ENCODE assay signal across 19 cellular contexts in genomic region chr10:21260060-21260792, GRCh38.
A peak's percentile ranks its signal among the peaks of the same experiment; 100 is the strongest.
DNase-seq lines count a peak whose midpoint lies in the region; ATAC-seq and TF ChIP-seq lines count a peak whose summit lies in the region.
"Had no signal": no experiment of that assay in that cellular context is flagged by ENCODE, and none has a peak within 500 bp of the region (broad histone marks: within the 10 kb centered on the region; RNA-seq: fewer than 3 reads in every experiment).

No MANE protein-coding gene starts in this region.

- no peaks in the 10 kb centered on the region for H3K36me3 ChIP-seq in adipocyte (ENCODE audit: control insufficient read depth, insufficient read depth, low read length, severe bottlenecking)
- no peaks in the 10 kb centered on the region for H3K36me3 ChIP-seq in fibroblast of lung (ENCODE audit: control insufficient read depth, insufficient read depth, low read length)
- no peaks in the 10 kb centered on the region for H3K36me3 ChIP-seq in testis (ENCODE audit: low read depth, missing control alignments)
- H3K36me3 ChIP-seq in sigmoid colon, result no peaks in the 10 kb centered on the region

- WGBS in testis, 2 donors, result 53 to 63% methylated on average over 9 of the region's 9 CpGs
- WGBS in sigmoid colon, 2 donors, result 82 to 91% methylated on average over 9 of the region's 9 CpGs

- no peak for TF ChIP-seq CTCF in fibroblast of lung (conservative IDR thresholded peaks at IDR 0.05 in 1 of 2, IDR thresholded peaks at IDR 0.05 in 1 of 2; ENCODE audit: low read depth in 1 of 2, low read length in 2 of 2)
- no peak for TF ChIP-seq CTCF in testis (IDR thresholded peaks at IDR 0.05)
- TF ChIP-seq CTCF in sigmoid colon (IDR thresholded peaks at IDR 0.05), result no peak

- no peak for DNase-seq in adipocyte (ENCODE audit: low read depth)
- peak in 1 of 2 donors; percentile 28 for DNase-seq in fibroblast of lung (ENCODE audit: low read depth in 2 of 2)
- peak; percentile 21 for DNase-seq in medulla oblongata (ENCODE audit: extremely low spot score)
- DNase-seq in testis, result peak; percentile 44
- DNase-seq in activated naive CD4-positive, alpha-beta T cell treated with anti-CD3 and anti-CD28 coated beads, Interleukin-2, amount 50 U/mL, for 72 hours (ENCODE audit: low spot score in 2 of 2), result no peak
- DNase-seq in activated naive CD4-positive, alpha-beta T cell (lab: John Stamatoyannopoulos, UW), result no peak
- no peak for DNase-seq in middle frontal gyrus (ENCODE audit: extremely low spot score, low spot score)
- no peak for DNase-seq in sigmoid colon
- DNase-seq: activated CD4-positive, alpha-beta T cell treated with anti-CD3 and anti-CD28 coated beads for 36 hours; activated gamma-delta T cell; Calu3; effector CD8-positive, alpha-beta T cell; foreskin keratinocyte; naive thymus-derived CD8-positive, alpha-beta T cell; NCI-H1436 treated with DMSO at 0.1 percent for 48 hours; NCI-H446; SIG-M5; stimulated activated CD4-positive, alpha-beta T cell treated with anti-CD3 and anti-CD28 coated beads, Interleukin-2, amount 100 ng/mL, for 24 hours had no signal

- H3K36me3 Mint-ChIP-seq in activated naive CD4-positive, alpha-beta T cell treated with anti-CD3 and anti-CD28 coated beads, Interleukin-2, amount 50 U/mL, for 72 hours, result no peaks in the 10 kb centered on the region
- H3K36me3 Mint-ChIP-seq: naive thymus-derived CD8-positive, alpha-beta T cell had no signal

- TF ChIP-seq POLR2A in testis (IDR thresholded peaks at IDR 0.05) (no peak), sigmoid colon (IDR thresholded peaks at IDR 0.05) (no peak)

- intact Hi-C loops in testis (cut with DNase I; ENCODE audit: low total_unique reads) (loop anchor here (10.0 kb wide), 1 partner anchor 405 kb away; no protein-coding TSS in a partner anchor), sigmoid colon (cut with DNase I) (no loop called here)

- H4K20me1 ChIP-seq in fibroblast of lung (ENCODE audit: control insufficient read depth, extremely low read depth, insufficient read depth, low read length), result no peaks in the 10 kb centered on the region

- H3K27me3 ChIP-seq in adipocyte (replicated peaks; ENCODE audit: control insufficient read depth, insufficient read depth, low read length) (no peaks in the 10 kb centered on the region), fibroblast of lung (ENCODE audit: control insufficient read depth, insufficient read depth, low read length) (no peaks in the 10 kb centered on the region), testis (no peaks in the 10 kb centered on the region), sigmoid colon (no peaks in the 10 kb centered on the region)

- H3K4me1 ChIP-seq in adipocyte (ENCODE audit: control insufficient read depth, insufficient read depth, low read length) (peaks cover 24% of the 10 kb centered on the region), fibroblast of lung (ENCODE audit: control insufficient read depth, extremely low read depth, insufficient read depth, low read length) (no peaks in the 10 kb centered on the region), testis (no peaks in the 10 kb centered on the region), sigmoid colon (no peaks in the 10 kb centered on the region)

- no peak for ATAC-seq in activated naive CD4-positive, alpha-beta T cell treated with anti-CD3 and anti-CD28 coated beads, Interleukin-2, amount 50 U/mL, for 72 hours
- ATAC-seq: activated CD4-positive, alpha-beta T cell treated with anti-CD3 and anti-CD28 coated beads for 36 hours; foreskin keratinocyte; naive thymus-derived CD8-positive, alpha-beta T cell had no signal

- peak overlapping the region; percentile 55 for H3K9ac ChIP-seq in adipocyte (ENCODE audit: low read length)
- H3K9ac ChIP-seq in fibroblast of lung (ENCODE audit: insufficient read depth, low read length), result no peak overlapping the region

- TF ChIP-seq EP300 in sigmoid colon (IDR thresholded peaks at IDR 0.05), result no peak

- H3K9me3 ChIP-seq in adipocyte (ENCODE audit: control insufficient read depth, low read length) (no peaks in the 10 kb centered on the region), fibroblast of lung (ENCODE audit: control insufficient read depth, insufficient read depth, low read depth, low read length) (no peaks in the 10 kb centered on the region), testis (no peaks in the 10 kb centered on the region), sigmoid colon (no peaks in the 10 kb centered on the region)

- no peaks in the 10 kb centered on the region for H3K9me3 Mint-ChIP-seq in activated naive CD4-positive, alpha-beta T cell treated with anti-CD3 and anti-CD28 coated beads, Interleukin-2, amount 50 U/mL, for 72 hours

- H3K4me3 ChIP-seq in adipocyte (ENCODE audit: low read length), result peak overlapping the region; percentile 58
- H3K4me3 ChIP-seq in fibroblast of lung (replicated peaks in 1 of 4; ENCODE audit: control extremely low read depth in 1 of 4, insufficient read depth in 1 of 4, low read depth in 3 of 4, low read length in 4 of 4), result peak overlapping the region in 1 of 4 experiments; percentile 28
- no peak overlapping the region for H3K4me3 ChIP-seq in testis
- no peak overlapping the region for H3K4me3 ChIP-seq in sigmoid colon

- no peaks in the 10 kb centered on the region for H3K79me2 ChIP-seq in fibroblast of lung (ENCODE audit: control insufficient read depth, insufficient read depth, low read length)

- H3K4me2 ChIP-seq in fibroblast of lung (ENCODE audit: extremely low read depth, insufficient read depth, low read length), result peak overlapping the region; percentile 44

- H3K27ac Mint-ChIP-seq in activated naive CD4-positive, alpha-beta T cell treated with anti-CD3 and anti-CD28 coated beads, Interleukin-2, amount 50 U/mL, for 72 hours, result no peak overlapping the region
- H3K27ac Mint-ChIP-seq: activated CD4-positive, alpha-beta T cell treated with anti-CD3 and anti-CD28 coated beads for 36 hours; B cell had no signal

- H3K27ac ChIP-seq in fibroblast of lung (ENCODE audit: insufficient read depth, low read length) (no peak overlapping the region), testis (no peak overlapping the region), sigmoid colon (no peak overlapping the region)
- H3K27ac ChIP-seq: foreskin keratinocyte had no signal

- peak overlapping the region; percentile 35 for H2AFZ ChIP-seq in fibroblast of lung (ENCODE audit: low read length)

Comparison
In these comparisons a context has a peak if more than half of its experiments do, and no peak if none do; other contexts are left out.
1. DNase-seq: peak in medulla oblongata (single experiment) and testis (single experiment); none in adipocyte (single experiment), activated naive CD4-positive, alpha-beta T cell treated with anti-CD3 and anti-CD28 coated beads, Interleukin-2, amount 50 U/mL, for 72 hours (0 of 2), activated naive CD4-positive, alpha-beta T cell (0 of 4), middle frontal gyrus (single experiment) and sigmoid colon (single experiment).